In the genomic region with DNA sequence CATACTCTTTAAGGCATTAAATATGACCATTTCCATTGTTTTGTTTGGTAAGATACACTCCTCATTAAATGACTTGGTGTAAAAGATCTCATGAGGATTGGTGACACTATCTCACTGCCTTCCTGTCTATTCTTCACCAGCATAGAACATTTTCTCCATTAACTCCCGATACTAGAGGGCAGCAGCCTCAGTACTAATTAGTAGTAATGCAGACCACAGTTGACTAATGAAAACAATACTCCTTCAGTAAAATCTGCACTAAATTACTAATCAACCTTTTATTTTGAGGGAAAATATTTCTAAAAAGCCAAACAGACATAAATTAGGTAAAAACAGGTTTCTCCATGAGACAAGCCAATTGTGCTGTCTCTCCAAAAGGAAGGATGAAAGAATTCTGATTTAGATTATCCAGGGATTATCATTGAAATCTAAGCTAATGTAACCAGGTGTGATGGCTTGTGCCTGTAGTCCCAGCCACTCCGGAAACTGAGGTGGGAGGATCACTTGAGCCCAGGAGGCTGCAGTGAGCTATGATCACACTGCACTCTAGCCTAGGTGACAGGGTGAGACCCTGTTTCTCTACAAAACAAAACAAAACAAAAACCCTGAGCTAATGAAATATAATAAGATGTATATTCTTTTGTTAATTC, we compare ENCODE assay signal across 8 cellular contexts. TPM values are rescaled to one million over a fixed set of nuclear protein-coding genes. Genes with fewer than 3 reads are reported as not detected.
DNase-seq lines count a peak whose midpoint lies in the region; ATAC-seq and TF ChIP-seq lines count a peak whose summit lies in the region.

No MANE protein-coding gene starts in this region.

- peak; percentile 34 for DNase-seq in DMS114 treated with DMSO at 0.1 percent for 48 hours (lab: John Stamatoyannopoulos, UW; ENCODE audit: unreplicated experiment)
- DNase-seq in HPDE6-E6E7 (ENCODE audit: extremely low spot score), result peak; percentile 22
- DNase-seq in OCI-M2 (lab: John Stamatoyannopoulos, UW; ENCODE audit: unreplicated experiment), result peak; percentile 43
- DNase-seq in activated T-helper 1 cell treated with Interleukin-2 at 50 U/mL for 16 hours (ENCODE audit: low read depth), result peak; percentile 29
- peak; percentile 56 for DNase-seq in fibroblast of villous mesenchyme (ENCODE audit: low read depth)
- DNase-seq in nucleus accumbens (lab: John Stamatoyannopoulos, UW), result peak in 29 of 56 donors; percentile 1 to 81 (median 23)
- DNase-seq in ureter (ENCODE audit: low spot score), result peak; percentile 72

- no peak overlapping the region for H3K4me3 ChIP-seq in fibroblast of villous mesenchyme (ENCODE audit: low read depth, low read length)

- peak; percentile 65 for TF ChIP-seq CTCF in fibroblast of villous mesenchyme (IDR thresholded peaks at IDR 0.05; ENCODE audit: insufficient read depth, low read depth, low read length)

- ATAC-seq in GM21367 (IDR thresholded peaks at IDR 0.05; ENCODE audit: unreplicated experiment), result no peak

RNA-seq across cellular contexts. Expression of gene PGM2L1, which starts 9.4 kb away (rescaled TPM):
- total RNA-seq in fibroblast of villous mesenchyme, result 2.6 and 6.1 TPM in 2 replicates
- total RNA-seq in ureter, result 6.4 TPM

Comparison
In these comparisons a context has a peak if more than half of its experiments do, and no peak if none do; other contexts are left out.
1. DNase-seq: peak in every context shown above with its lines; median percentile 72 in ureter; 56 in fibroblast of villous mesenchyme; 43 in OCI-M2; 34 in DMS114 treated with DMSO at 0.1 percent for 48 hours; 29 in activated T-helper 1 cell treated with Interleukin-2 at 50 U/mL for 16 hours; 23 in nucleus accumbens; 22 in HPDE6-E6E7.